ENCODE assay signal across 17 cellular contexts in the genomic region with DNA sequence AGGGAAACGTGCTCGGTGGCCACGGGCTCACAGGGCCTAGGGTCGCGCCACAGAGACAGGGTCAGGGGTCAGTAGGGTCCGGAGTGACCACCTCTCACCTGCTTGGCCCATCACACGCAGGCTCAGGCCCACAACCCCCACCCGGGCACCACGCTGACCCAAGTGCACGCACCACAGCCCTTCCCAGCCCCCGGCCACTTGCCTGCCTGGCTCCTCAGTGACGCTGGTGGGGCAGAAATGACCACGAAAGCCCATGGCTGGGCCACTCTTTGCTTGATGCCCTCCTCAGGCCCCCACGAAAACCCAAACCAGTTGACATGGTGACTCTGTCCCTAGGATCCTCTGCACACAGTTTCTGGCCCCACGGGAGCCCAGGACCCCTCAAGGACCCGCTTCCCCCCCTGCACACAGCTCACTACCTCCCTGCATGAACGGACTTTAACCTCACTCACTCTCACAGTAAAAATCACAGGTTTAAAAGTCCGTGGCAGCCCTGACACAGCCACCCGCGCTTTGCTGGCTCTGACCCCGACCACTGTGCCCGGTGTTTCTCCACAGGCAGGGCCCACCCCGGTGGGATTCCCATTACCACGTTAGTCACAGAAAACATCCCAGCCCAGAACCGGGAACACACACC. TPM values are rescaled to one million over a fixed set of nuclear protein-coding genes. Genes with fewer than 3 reads are reported as not detected.
DNase-seq lines count a peak whose midpoint lies in the region; ATAC-seq and TF ChIP-seq lines count a peak whose summit lies in the region.
"Had no signal": no experiment of that assay in that cellular context is flagged by ENCODE, and none has a peak within 500 bp of the region (broad histone marks: within the 10 kb centered on the region; RNA-seq: fewer than 3 reads in every experiment).

No MANE protein-coding gene starts in this region.

- peak overlapping the region; percentile 70 to 78 for H3K9ac ChIP-seq in mucosa of rectum (ENCODE audit: low read depth in 1 of 2, low read length in 2 of 2)

- TF ChIP-seq CTCF in body of pancreas (IDR thresholded peaks at IDR 0.05) (no peak), transverse colon (IDR thresholded peaks at IDR 0.05) (no peak)

- no peak overlapping the region for H3K4me3 Mint-ChIP-seq in activated T-cell treated with anti-CD3 and anti-CD28 coated beads, Interleukin-2, amount 50 U/mL, for 24 hours
- H3K4me3 Mint-ChIP-seq in activated T-cell treated with anti-CD3 and anti-CD28 coated beads, Interleukin-2, amount 50 U/mL, for 4 hours, result no peak overlapping the region
- H3K4me3 Mint-ChIP-seq: memory B cell; T-helper 1 cell treated with Interleukin-12 subunit alpha and Interleukin-12 subunit beta and Interleukin-4 antibody, amounts not matched to agents 30 μg/mL and 1 μg/mL, for 36 hours had no signal

- in situ Hi-C loops in transverse colon (cut with MboI; ENCODE audit: low pct_ligation_motif_present in 1 of 4, low pct_unique_long_range_greater_than_20kb in 1 of 4, low sequenced_read_pairs in 3 of 4), result loop anchor here in 1 of 4 donors (25.0 kb wide), 1 partner anchor 130 kb away; a partner anchor contains a TSS

- H3K27ac ChIP-seq in body of pancreas, result peak overlapping the region; percentile 45 to 87 (median 82)
- peak overlapping the region; percentile 95 to 98 for H3K27ac ChIP-seq in mucosa of rectum (ENCODE audit: low read depth in 2 of 2, low read length in 2 of 2)
- H3K27ac ChIP-seq in transverse colon, result peak overlapping the region; percentile 79 to 88 (median 84)
- H3K27ac ChIP-seq: coronary artery, tibial artery had no signal

- H3K4me3 ChIP-seq in body of pancreas (no peak overlapping the region), mucosa of rectum (ENCODE audit: low read length in 2 of 2) (no peak overlapping the region), transverse colon (no peak overlapping the region)
- H3K4me3 ChIP-seq: coronary artery, tibial artery had no signal

- H3K9me3 ChIP-seq in body of pancreas (no peaks in the 10 kb centered on the region), mucosa of rectum (ENCODE audit: control insufficient read depth in 2 of 2, low read length in 2 of 2) (no peaks in the 10 kb centered on the region), transverse colon (no peaks in the 10 kb centered on the region)
- H3K9me3 ChIP-seq: tibial artery had no signal

- H3K27me3 ChIP-seq in body of pancreas, result no peaks in the 10 kb centered on the region
- H3K27me3 ChIP-seq in mucosa of rectum (ENCODE audit: control insufficient read depth in 2 of 2, insufficient read depth in 2 of 2, low read length in 2 of 2), result no peaks in the 10 kb centered on the region
- H3K27me3 ChIP-seq in transverse colon, result no peaks in the 10 kb centered on the region
- H3K27me3 ChIP-seq: tibial artery had no signal

- no peaks in the 10 kb centered on the region for H3K4me1 Mint-ChIP-seq in activated T-cell treated with anti-CD3 and anti-CD28 coated beads, Interleukin-2, amount 50 U/mL, for 24 hours (ENCODE audit: low read depth)
- no peaks in the 10 kb centered on the region for H3K4me1 Mint-ChIP-seq in activated T-cell treated with anti-CD3 and anti-CD28 coated beads, Interleukin-2, amount 50 U/mL, for 4 hours (ENCODE audit: low read depth)

- TF ChIP-seq POLR2A in body of pancreas (IDR thresholded peaks at IDR 0.05) (no peak), transverse colon (IDR thresholded peaks at IDR 0.05) (no peak)

- intact Hi-C loops in body of pancreas (cut with DNase I), result no loop called here
- intact Hi-C loops in transverse colon (cut with DNase I; ENCODE audit: low total_unique reads), result no loop called here

- no peak for DNase-seq in activated T-cell treated with anti-CD3 and anti-CD28 coated beads, Interleukin-2, amount 50 U/mL, for 24 hours
- DNase-seq in activated T-cell treated with anti-CD3 and anti-CD28 coated beads, Interleukin-2, amount 50 U/mL, for 4 hours, result no peak
- DNase-seq in body of pancreas, result no peak
- DNase-seq in transverse colon, result no peak
- DNase-seq in NCI-H1417 treated with DMSO at 0.1 percent for 48 hours (lab: John Stamatoyannopoulos, UW), result no peak
- DNase-seq in globus pallidus (ENCODE audit: low spot score), result no peak
- DNase-seq: activated CD8-positive, alpha-beta memory T cell treated with anti-CD3 and anti-CD28 coated beads, Interleukin-2, amount 50 U/mL, for 4 hours; activated naive CD4-positive, alpha-beta T cell; KG1; NCI-H1092 treated with DMSO at 0.1 percent for 48 hours; stimulated activated CD4-positive, alpha-beta T cell treated with anti-CD3 and anti-CD28 coated beads, Interleukin-4, amount 100 ng/mL, for 4 hours; tibial artery had no signal

- H3K4me1 ChIP-seq in body of pancreas, result peaks cover 24% of the 10 kb centered on the region
- H3K4me1 ChIP-seq in mucosa of rectum (ENCODE audit: control insufficient read depth in 2 of 2, insufficient read depth in 2 of 2, low read length in 2 of 2), result peaks cover 22 to 26% of the 10 kb centered on the region in 2 donors
- peaks cover 12 to 23% (median 21%) of the 10 kb centered on the region in 4 donors for H3K4me1 ChIP-seq in transverse colon

- ATAC-seq in activated T-cell treated with anti-CD3 and anti-CD28 coated beads, Interleukin-2, amount 50 U/mL, for 4 hours, result no peak
- ATAC-seq in body of pancreas (no peak), HG03342 (IDR thresholded peaks at IDR 0.05; ENCODE audit: unreplicated experiment) (no peak)

- peaks cover 91% of the 10 kb centered on the region for H3K36me3 Mint-ChIP-seq in activated T-cell treated with anti-CD3 and anti-CD28 coated beads, Interleukin-2, amount 50 U/mL, for 24 hours (ENCODE audit: low read depth)
- peaks cover 18% of the 10 kb centered on the region for H3K36me3 Mint-ChIP-seq in activated T-cell treated with anti-CD3 and anti-CD28 coated beads, Interleukin-2, amount 50 U/mL, for 4 hours (ENCODE audit: insufficient read depth)

- WGBS in body of pancreas, 2 donors, result 87 to 88% methylated on average over 24 to 25 of the region's 25 CpGs
- WGBS in transverse colon (ENCODE audit: low coverage in 1 of 2), 2 donors, result 83% methylated on average over 25 of the region's 25 CpGs; no CpG with 5 or more reads in 1 of the 2 donors

- peak overlapping the region; percentile 23 for H3K27ac Mint-ChIP-seq in activated T-cell treated with anti-CD3 and anti-CD28 coated beads, Interleukin-2, amount 50 U/mL, for 24 hours
- H3K27ac Mint-ChIP-seq: T-helper 1 cell treated with Interleukin-12 subunit alpha and Interleukin-12 subunit beta and Interleukin-4 antibody, amounts not matched to agents 30 μg/mL and 1 μg/mL, for 36 hours had no signal

- no peaks in the 10 kb centered on the region for H3K9me3 Mint-ChIP-seq in activated T-cell treated with anti-CD3 and anti-CD28 coated beads, Interleukin-2, amount 50 U/mL, for 24 hours
- no peaks in the 10 kb centered on the region for H3K9me3 Mint-ChIP-seq in activated T-cell treated with anti-CD3 and anti-CD28 coated beads, Interleukin-2, amount 50 U/mL, for 4 hours
- H3K9me3 Mint-ChIP-seq: memory B cell; T-helper 1 cell treated with Interleukin-12 subunit alpha and Interleukin-12 subunit beta and Interleukin-4 antibody, amounts not matched to agents 30 μg/mL and 1 μg/mL, for 36 hours had no signal

- H3K36me3 ChIP-seq in body of pancreas (replicated peaks in 1 of 2; ENCODE audit: insufficient read depth in 1 of 2, low read depth in 2 of 2), result peaks cover 7 to 20% of the 10 kb centered on the region in 2 donors
- peaks cover 43 to 64% of the 10 kb centered on the region in 2 donors for H3K36me3 ChIP-seq in mucosa of rectum (ENCODE audit: control insufficient read depth in 2 of 2, insufficient read depth in 2 of 2, low read length in 2 of 2)
- peaks cover 0 to 51% (median 22%) of the 10 kb centered on the region in 4 donors for H3K36me3 ChIP-seq in transverse colon

- TF ChIP-seq EP300 in transverse colon (IDR thresholded peaks at IDR 0.05; ENCODE audit: low read depth), result no peak

- H3K27me3 Mint-ChIP-seq in activated T-cell treated with anti-CD3 and anti-CD28 coated beads, Interleukin-2, amount 50 U/mL, for 24 hours, result no peaks in the 10 kb centered on the region
- no peaks in the 10 kb centered on the region for H3K27me3 Mint-ChIP-seq in activated T-cell treated with anti-CD3 and anti-CD28 coated beads, Interleukin-2, amount 50 U/mL, for 4 hours (ENCODE audit: low read depth)
- H3K27me3 Mint-ChIP-seq: memory B cell had no signal

RNA-seq across cellular contexts. Expression of a gene that starts 20.7 kb away (rescaled TPM):
- total RNA-seq in activated T-cell treated with anti-CD3 and anti-CD28 coated beads, Interleukin-2, amount 50 U/mL, for 4 hours, result 100 to 1,000 TPM in 2 of 3 donors, 10 to 100 TPM in 1; 98.7 to 108 (median 106) TPM
- total RNA-seq in body of pancreas (10 to 100 TPM; 51.7 to 56.3 TPM), transverse colon (100 to 1,000 TPM; 129 to 191 (median 152) TPM)

RNA-seq across cellular contexts. Expression of a gene that starts 33.4 kb away (rescaled TPM):
- 100 to 1,000 TPM in 2 of 3 donors, 10 to 100 TPM in 1; 90.1 to 143 (median 126) TPM for total RNA-seq in activated T-cell treated with anti-CD3 and anti-CD28 coated beads, Interleukin-2, amount 50 U/mL, for 4 hours
- total RNA-seq in body of pancreas (10 to 100 TPM; 35.8 to 38.9 TPM), transverse colon (100 to 1,000 TPM in 2 of 4 donors, 10 to 100 TPM in 2; 52.9 to 250 (median 161) TPM)
